Comparison of ENCODE assay signal across 8 cellular contexts in the genomic region with DNA sequence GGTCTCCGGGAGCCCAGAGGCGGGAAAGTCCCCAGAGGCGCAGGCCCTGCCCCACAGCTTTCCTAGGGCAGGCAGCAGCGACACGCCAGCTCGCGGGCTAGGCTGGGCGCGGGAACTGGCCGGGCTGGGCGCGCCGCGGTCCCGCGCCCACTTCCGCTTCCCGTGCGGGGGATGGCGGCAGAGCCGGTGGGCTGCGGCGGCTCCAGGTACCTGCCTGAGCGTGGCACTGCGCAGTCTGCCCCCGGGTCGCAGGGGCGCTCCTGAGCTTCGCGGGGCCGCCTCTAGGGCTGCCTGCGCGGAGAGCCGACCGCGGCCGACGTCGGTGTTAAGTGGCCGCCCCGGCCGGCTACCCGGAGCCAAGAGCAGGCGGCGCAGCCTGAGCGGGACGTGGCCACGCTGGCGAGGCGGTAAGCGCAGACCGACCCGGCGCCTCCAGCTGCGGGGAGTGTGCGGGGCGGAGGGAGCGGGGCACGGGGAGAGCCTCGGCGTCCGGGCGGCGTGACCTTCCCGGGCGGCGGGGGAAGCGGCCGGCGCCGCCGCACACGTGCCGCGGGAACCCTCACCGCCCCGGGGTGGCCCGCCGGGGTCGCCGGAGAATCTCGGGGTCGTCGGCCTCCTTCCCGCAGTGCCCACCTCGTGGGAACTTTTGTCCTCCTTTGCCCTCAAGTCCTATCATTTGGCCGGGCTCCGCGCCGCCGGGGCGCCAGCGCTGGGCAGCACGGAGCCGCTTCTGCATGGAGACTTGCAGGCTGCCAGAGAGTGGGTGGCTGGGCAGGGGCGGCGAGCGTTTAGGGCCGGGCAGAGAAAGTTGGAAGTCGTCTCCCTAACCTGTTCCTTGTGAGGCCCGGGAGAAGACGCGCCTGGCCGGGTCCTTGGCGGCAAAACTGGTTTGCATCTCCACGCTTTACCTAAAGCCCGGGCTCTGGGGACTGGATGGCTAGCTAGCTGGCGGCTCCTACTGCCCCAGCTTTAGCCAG. TPM values are rescaled to one million over a fixed set of nuclear protein-coding genes. Genes with fewer than 3 reads are reported as not detected.
DNase-seq lines count a peak whose midpoint lies in the region; ATAC-seq and TF ChIP-seq lines count a peak whose summit lies in the region.

No MANE protein-coding gene starts in this region.

- H3K27ac Mint-ChIP-seq in activated CD8-positive, alpha-beta T cell treated with anti-CD3 and anti-CD28 coated beads, Interleukin-2, amount 10 ng/mL, durations not matched to agents 7 days and 5 days: no peak overlapping the region

- ATAC-seq in HG02642 (IDR thresholded peaks at IDR 0.05; ENCODE audit: poor library complexity, unreplicated experiment): peak; percentile 90
- ATAC-seq in activated CD8-positive, alpha-beta T cell treated with anti-CD3 and anti-CD28 coated beads, Interleukin-2, amount 10 ng/mL, durations not matched to agents 7 days and 5 days: peak; percentile 94

- CTCF ChIA-PET in AG04449 (lab: Yijun Ruan, JAX): interaction anchor here (1.1 kb wide), 1 partner anchor 17 kb away, joined by 3 read pairs; no protein-coding TSS in a partner anchor
- CTCF ChIA-PET in activated CD8-positive, alpha-beta T cell treated with anti-CD3 and anti-CD28 coated beads, Interleukin-2, amount 10 ng/mL, durations not matched to agents 7 days and 5 days (lab: Charles Lee): interaction anchor here (1.0 to 1.2 kb wide), 2 partner anchors 15 to 17 kb away, joined by 3 read pairs; no protein-coding TSS in a partner anchor

- H3K9me3 ChIP-seq in neuron (ENCODE audit: low read length): peaks cover 7% of the 10 kb centered on the region

- H3K4me3 Mint-ChIP-seq in activated CD8-positive, alpha-beta T cell treated with anti-CD3 and anti-CD28 coated beads, Interleukin-2, amount 10 ng/mL, durations not matched to agents 7 days and 5 days: peak overlapping the region; percentile 30

- TF ChIP-seq CTCF in AG04449 (IDR thresholded peaks at IDR 0.05; ENCODE audit: insufficient read depth, low read length, missing control alignments) (peak; percentile 29), fibroblast of mammary gland (conservative IDR thresholded peaks at IDR 0.05; ENCODE audit: control insufficient read depth, insufficient read depth, low read depth, low read length) (no peak)

- H3K36me3 Mint-ChIP-seq in activated CD8-positive, alpha-beta T cell treated with anti-CD3 and anti-CD28 coated beads, Interleukin-2, amount 10 ng/mL, durations not matched to agents 7 days and 5 days (ENCODE audit: low read depth): no peaks in the 10 kb centered on the region

- H3K27me3 Mint-ChIP-seq in activated CD8-positive, alpha-beta T cell treated with anti-CD3 and anti-CD28 coated beads, Interleukin-2, amount 10 ng/mL, durations not matched to agents 7 days and 5 days (ENCODE audit: low read depth): peaks cover 18% of the 10 kb centered on the region

- H3K4me3 ChIP-seq in AG04449 (ENCODE audit: low read depth, low read length): peak overlapping the region; percentile 58
- H3K4me3 ChIP-seq in fibroblast of mammary gland (ENCODE audit: control insufficient read depth, low read depth, low read length): peak overlapping the region; percentile 57
- H3K4me3 ChIP-seq in neuron (ENCODE audit: low read length): peak overlapping the region; percentile 65

- H2AFZ ChIP-seq in neuron (ENCODE audit: low read depth, low read length): peak overlapping the region; percentile 99

- peaks cover 3% of the 10 kb centered on the region for H3K4me1 ChIP-seq in neuron (ENCODE audit: insufficient read depth, low read length)

- peaks cover 11% of the 10 kb centered on the region for H3K9me3 Mint-ChIP-seq in activated CD8-positive, alpha-beta T cell treated with anti-CD3 and anti-CD28 coated beads, Interleukin-2, amount 10 ng/mL, durations not matched to agents 7 days and 5 days (ENCODE audit: insufficient read depth)

- POLR2A ChIA-PET in AG04449 (lab: Yijun Ruan, JAX): interaction anchor here (0.6 kb wide), 1 partner anchor 39 kb away, joined by 3 read pairs; no protein-coding TSS in a partner anchor
- POLR2A ChIA-PET in activated CD8-positive, alpha-beta T cell treated with anti-CD3 and anti-CD28 coated beads, Interleukin-2, amount 10 ng/mL, durations not matched to agents 7 days and 5 days (lab: Charles Lee): no interaction called here

- H3K4me1 Mint-ChIP-seq in activated CD8-positive, alpha-beta T cell treated with anti-CD3 and anti-CD28 coated beads, Interleukin-2, amount 10 ng/mL, durations not matched to agents 7 days and 5 days (ENCODE audit: low read depth): peaks cover 4% of the 10 kb centered on the region

- no peaks in the 10 kb centered on the region for H3K36me3 ChIP-seq in neuron (ENCODE audit: insufficient read depth, low read length)

- DNase-seq in AG04449 (ENCODE audit: low read depth, low spot score) (no peak), NCI-H146 (lab: John Stamatoyannopoulos, UW) (peak; percentile 60), fibroblast of mammary gland (ENCODE audit: low read depth) (peak; percentile 32), cerebellar nuclear complex (lab: John Stamatoyannopoulos, UW) (no peak)
- peak; percentile 52 for DNase-seq in activated CD8-positive, alpha-beta T cell treated with anti-CD3 and anti-CD28 coated beads, Interleukin-2, amount 10 ng/mL, durations not matched to agents 7 days and 5 days

- TF ChIP-seq POLR2A in GM15510 (IDR thresholded peaks at IDR 0.05; ENCODE audit: borderline replicate concordance, extremely low read depth, insufficient read length): peak; percentile 74

- no peaks in the 10 kb centered on the region for H3K27me3 ChIP-seq in neuron (ENCODE audit: insufficient read depth, low read length)

RNA-seq across cellular contexts. Expression of gene MPHOSPH8, which starts 31.4 kb away (rescaled TPM):
- total RNA-seq in activated CD8-positive, alpha-beta T cell treated with anti-CD3 and anti-CD28 coated beads, Interleukin-2, amount 10 ng/mL, durations not matched to agents 7 days and 5 days: 10 to 100 TPM; 32.1 to 32.6 TPM

RNA-seq across cellular contexts. Expression of gene TPTE2, which starts 40.7 kb away (rescaled TPM):
- total RNA-seq in activated CD8-positive, alpha-beta T cell treated with anti-CD3 and anti-CD28 coated beads, Interleukin-2, amount 10 ng/mL, durations not matched to agents 7 days and 5 days: not detected

Comparison
In these comparisons a context has a peak if more than half of its experiments do, and no peak if none do; other contexts are left out.
1. DNase-seq: peak in NCI-H146 (single experiment), activated CD8-positive, alpha-beta T cell treated with anti-CD3 and anti-CD28 coated beads, Interleukin-2, amount 10 ng/mL, durations not matched to agents 7 days and 5 days (single experiment) and fibroblast of mammary gland (single experiment); none in AG04449 (single experiment) and cerebellar nuclear complex (0 of 2).
2. Peak in every context shown above with its lines, with median percentiles within 50 percentile points of each other: H3K4me3 ChIP-seq.